25 cellular contexts compared by ENCODE assay signal in genomic region chr4:8181844-8182243, GRCh38. TPM values are rescaled to one million over a fixed set of nuclear protein-coding genes. Genes with fewer than 3 reads are reported as not detected.
DNase-seq lines count a peak whose midpoint lies in the region; ATAC-seq, FAIRE-seq and TF ChIP-seq lines count a peak whose summit lies in the region.
"Had no signal": no experiment of that assay in that cellular context is flagged by ENCODE, and none has a peak within 500 bp of the region (broad histone marks: within the 10 kb centered on the region; RNA-seq: fewer than 3 reads in every experiment).

No MANE protein-coding gene starts in this region.

- TF ChIP-seq CTCF in A549 (IDR thresholded peaks at IDR 0.05) (no peak), GM13976 (IDR thresholded peaks at IDR 0.05; ENCODE audit: borderline replicate concordance, control extremely low read depth, extremely low read depth, insufficient read depth, missing control alignments) (no peak), ascending aorta (IDR thresholded peaks at IDR 0.05) (no peak)

- ATAC-seq in A549 (peak in 1 of 2 experiments; percentile 31; a peak in 3 of 6 replicates), right cardiac atrium (peak; percentile 71 to 82)
- ATAC-seq: stimulated activated effector memory CD8-positive, alpha-beta T cell treated with anti-CD3 and anti-CD28 coated beads, Interleukin-12 subunit alpha, Interleukin-12 subunit beta, amount 100 ng/mL, for 72 hours had no signal

- in situ Hi-C loops in GM13976 (cut with MboI; ENCODE audit: low sequenced_read_pairs, unreplicated experiment) = no loop called here

- no peak overlapping the region for H3K4me3 ChIP-seq in A549
- H3K4me3 ChIP-seq in SJCRH30 = no peak overlapping the region
- H3K4me3 ChIP-seq in right cardiac atrium (ENCODE audit: low read length) = no peak overlapping the region
- H3K4me3 ChIP-seq in ascending aorta = no peak overlapping the region
- H3K4me3 ChIP-seq: smooth muscle cell, tibial nerve had no signal

- H3K4me2 ChIP-seq in A549 = peak overlapping the region; percentile 75
- H3K4me2 ChIP-seq: KMS-11, smooth muscle cell had no signal

- TF ChIP-seq RAD21 in A549 (conservative IDR thresholded peaks at IDR 0.05 in 1 of 2, IDR thresholded peaks at IDR 0.05 in 1 of 2) = no peak

- 63% methylated on average over 5 of the region's 7 CpGs for WGBS in A549 (ENCODE audit: missing lambda C conversion rate)
- WGBS in right cardiac atrium = 47% methylated on average over 7 of the region's 7 CpGs

- peaks cover 43% of the 10 kb centered on the region for H3K4me1 ChIP-seq in A549
- peaks cover 40% of the 10 kb centered on the region for H3K4me1 ChIP-seq in SJCRH30
- H3K4me1 ChIP-seq in right cardiac atrium (ENCODE audit: control insufficient read depth, insufficient read depth, low read length) = peaks cover 12% of the 10 kb centered on the region
- no peaks in the 10 kb centered on the region for H3K4me1 ChIP-seq in ascending aorta
- H3K4me1 ChIP-seq: parathyroid adenoma had no signal

- H3K9me3 ChIP-seq in A549 = no peaks in the 10 kb centered on the region
- no peaks in the 10 kb centered on the region for H3K9me3 ChIP-seq in SJCRH30 (replicated peaks)
- no peaks in the 10 kb centered on the region for H3K9me3 ChIP-seq in right cardiac atrium (ENCODE audit: control insufficient read depth, low read length)
- no peaks in the 10 kb centered on the region for H3K9me3 ChIP-seq in ascending aorta
- H3K9me3 ChIP-seq: tibial nerve had no signal

- H3K27me3 ChIP-seq in SJCRH30 = no peaks in the 10 kb centered on the region
- no peaks in the 10 kb centered on the region for H3K27me3 ChIP-seq in right cardiac atrium (ENCODE audit: control insufficient read depth, insufficient read depth)
- no peaks in the 10 kb centered on the region for H3K27me3 ChIP-seq in ascending aorta
- H3K27me3 ChIP-seq: tibial nerve had no signal

- intact Hi-C loops in right cardiac atrium (cut with DNase I) = no loop called here
- intact Hi-C loops in ascending aorta (cut with DNase I) = no loop called here

- peak overlapping the region; percentile 77 to 87; a peak in 4 of 6 replicates for H3K27ac ChIP-seq in A549
- no peak overlapping the region for H3K27ac ChIP-seq in SJCRH30
- no peak overlapping the region for H3K27ac ChIP-seq in right cardiac atrium (ENCODE audit: low read length)
- no peak overlapping the region for H3K27ac ChIP-seq in ascending aorta
- H3K27ac ChIP-seq: HL-60, KMS-11, parathyroid adenoma had no signal

- no peak for TF ChIP-seq EP300 in A549 (IDR thresholded peaks at IDR 0.05)

- peak in 1 of 2 experiments; percentile 42 for DNase-seq in A549 (ENCODE audit: low read depth in 1 of 2, low spot score in 1 of 2)
- DNase-seq in SJCRH30 = peak; percentile 68 to 74
- peak; percentile 67 to 79 (median 79) for DNase-seq in right cardiac atrium
- peak; percentile 65 for DNase-seq in myocyte (ENCODE audit: low read depth)
- no peak for DNase-seq in GM13976 (ENCODE audit: low spot score)
- no peak for DNase-seq in midbrain (lab: John Stamatoyannopoulos, UW)
- DNase-seq in ascending aorta (ENCODE audit: low spot score in 2 of 2) = no peak
- DNase-seq in NK-92 treated with Interleukin-12 subunit alpha and Interleukin-12 subunit beta, amount 100 ng/mL, for 24 hours (lab: John Stamatoyannopoulos, UW) = no peak
- DNase-seq: activated naive CD4-positive, alpha-beta T cell treated with anti-CD3 and anti-CD28 coated beads for 36 hours; CD4-positive, CD25-positive, alpha-beta regulatory T cell; DMS79; glutamatergic neuron; immature natural killer cell; NCI-H1105 treated with DMSO at 0.1 percent for 48 hours; NCI-H2171; NCI-H82 had no signal

- POLR2A ChIA-PET in A549 (lab: Yijun Ruan, JAX) = no interaction called here

- FAIRE-seq in A549 (lab: Jason Lieb, UNC) = no peak
- FAIRE-seq: GM18507, H54, RCC 7860 had no signal

- H3K36me3 ChIP-seq in SJCRH30 = no peaks in the 10 kb centered on the region
- H3K36me3 ChIP-seq in ascending aorta = no peaks in the 10 kb centered on the region
- H3K36me3 ChIP-seq: tibial nerve had no signal

- TF ChIP-seq POLR2A in A549 (IDR thresholded peaks at IDR 0.05; ENCODE audit: low read length) = no peak

- CTCF ChIA-PET in A549 (lab: Yijun Ruan, JAX) = interaction anchor here (8.0 kb wide), 1 partner anchor 13 kb away, joined by 122 read pairs; the partner anchor contains the start of gene SH3TC1

TF ChIP-seq in A549, 52 proteins besides CTCF, POLR2A, EP300 and RAD21:
- no peak for TF ChIP-seq BHLHE40 (IDR thresholded peaks at IDR 0.05; ENCODE audit: low read depth, low read length)
- no peak for TF ChIP-seq ELK1 (IDR thresholded peaks at IDR 0.05; ENCODE audit: low read depth, low read length)
- no peak for TF ChIP-seq EHMT2 (IDR thresholded peaks at IDR 0.05; ENCODE audit: low read depth)
- TF ChIP-seq KDM1A (IDR thresholded peaks at IDR 0.05; ENCODE audit: low read depth) = no peak
- TF ChIP-seq RCOR1 (IDR thresholded peaks at IDR 0.05; ENCODE audit: low read depth, low read length) = no peak

RNA-seq across cellular contexts. Expression of gene SH3TC1, which starts 17.2 kb away (rescaled TPM):
- 2.8 and 3.3 TPM in 2 replicates for polyA plus RNA-seq in A549 (2011; rRNA removed)
- polyA plus RNA-seq in A549 (2012; cell fraction: cytosol; rRNA removed) = 5.0 and 6.4 TPM in 2 replicates
- polyA plus RNA-seq in A549 (2012; cell fraction: nucleus; rRNA removed) = 22.6 and 31.5 TPM in 2 replicates
- 5.4 to 8.1 TPM (median 7.4 TPM) in 3 replicates for polyA plus RNA-seq in A549 (2017; fragmentation: RNase III; extraction: RNeasy Plus Mini Kit Qiagen cat#74134 plus additional on column Dnase treatment)
- polyA minus RNA-seq in A549 (2011; rRNA and poly(A)+ RNA removed) = 6.0 and 8.6 TPM in 2 replicates
- 21.5 and 28.9 TPM in 2 replicates for total RNA-seq in SJCRH30 (2014; rRNA removed; shearing (Covaris generic))
- 10 to 100 TPM in 3 of 4 donors, 1 to 10 TPM in 1; 6.6 to 17.1 (median 11.1) TPM for total RNA-seq in right cardiac atrium
- polyA plus RNA-seq in right cardiac atrium = 5.4 TPM
- 0.68 and 0.94 TPM in 2 replicates for total RNA-seq in myocyte
- 0.29 TPM for polyA plus RNA-seq in myocyte (2012)
- 64.5 TPM for total RNA-seq in ascending aorta

RNA-seq across cellular contexts. Expression of gene ABLIM2, which starts 23.2 kb away (rescaled TPM):
- polyA plus RNA-seq in A549 (2011; rRNA removed) = 0.21 and 0.37 TPM in 2 replicates
- 0.19 and 0.46 TPM in 2 replicates for polyA plus RNA-seq in A549 (2012; cell fraction: cytosol; rRNA removed)
- polyA plus RNA-seq in A549 (2012; cell fraction: nucleus; rRNA removed) = 0.34 TPM in 2 replicates
- polyA plus RNA-seq in A549 (2017; fragmentation: RNase III; extraction: RNeasy Plus Mini Kit Qiagen cat#74134 plus additional on column Dnase treatment) = 0.31 to 0.40 TPM (median 0.32 TPM) in 3 replicates
- 0.12 and 0.68 TPM in 2 replicates for polyA minus RNA-seq in A549 (2011; rRNA and poly(A)+ RNA removed)
- 0.12 and 0.20 TPM in 2 replicates for total RNA-seq in SJCRH30 (2014; rRNA removed; shearing (Covaris generic))
- 10 to 100 TPM in 2 of 4 donors, 1 to 10 TPM in 2; 6.2 to 17.4 (median 9.6) TPM for total RNA-seq in right cardiac atrium
- polyA plus RNA-seq in right cardiac atrium = 4.2 TPM
- total RNA-seq in myocyte = 4.0 and 5.6 TPM in 2 replicates
- 7.4 TPM for polyA plus RNA-seq in myocyte (2012)
- 30.8 TPM for total RNA-seq in ascending aorta
- total RNA-seq: smooth muscle cell had no signal

Comparison
In these comparisons a context has a peak if more than half of its experiments do, and no peak if none do; other contexts are left out.
1. DNase-seq: peak in SJCRH30 (2 of 2), right cardiac atrium (3 of 3) and myocyte (single experiment); none in GM13976 (single experiment), midbrain (single experiment), ascending aorta (0 of 2) and NK-92 treated with Interleukin-12 subunit alpha and Interleukin-12 subunit beta, amount 100 ng/mL, for 24 hours (single experiment).
2. H3K27ac ChIP-seq: peak in A549 (2 of 2); none in SJCRH30 (single experiment), right cardiac atrium (single experiment) and ascending aorta (0 of 2).